In the genomic region with DNA sequence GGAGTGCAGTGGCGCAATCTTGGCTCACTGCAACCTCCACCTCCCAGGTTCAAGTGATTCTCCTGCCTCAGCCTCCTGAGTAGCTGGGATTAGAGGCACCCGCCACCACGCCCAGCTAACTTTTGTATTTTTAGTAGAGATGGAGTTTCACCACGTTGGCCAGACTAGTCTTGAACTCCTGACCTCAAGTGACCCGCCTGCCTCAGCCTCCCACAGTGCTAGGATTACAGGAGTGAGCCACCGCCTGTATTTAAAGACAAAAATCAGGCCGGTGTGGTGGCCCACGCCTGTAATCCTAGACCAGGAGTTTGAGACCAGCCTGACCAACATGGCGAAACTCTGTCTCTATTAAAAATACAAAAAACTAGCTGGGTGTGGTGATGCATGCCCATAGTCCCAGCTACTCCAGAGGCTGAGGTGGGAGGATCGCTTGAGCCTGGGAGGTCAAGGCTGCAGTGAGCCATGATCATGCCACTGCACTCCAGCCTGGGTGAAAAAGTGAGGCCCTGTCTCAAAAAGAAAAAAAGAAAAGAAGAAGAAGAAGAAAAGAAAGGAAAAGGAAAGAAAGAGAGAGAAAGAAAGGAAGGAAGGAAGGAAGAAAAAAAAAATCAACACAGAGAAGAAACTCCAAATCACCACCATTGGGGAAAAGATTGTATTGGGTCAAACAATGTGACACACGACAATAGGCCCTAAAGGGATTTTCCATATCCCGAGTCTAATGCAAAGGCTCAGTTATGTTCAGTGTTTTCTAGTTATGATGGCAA, we compare ENCODE assay signal across 3 cellular contexts.
A peak's percentile ranks its signal among the peaks of the same experiment; 100 is the strongest.
TF ChIP-seq lines count a peak whose summit lies in the region.
"Not testable (repeated sequence)": the region's sequence is repeated elsewhere in the genome, so short reads cannot be mapped to it uniquely, and the experiment has no call there.

No MANE protein-coding gene starts in this region.

TF ChIP-seq in HEK293, 187 proteins besides CTCF, POLR2A, EP300 and RAD21:
- TF ChIP-seq PRDM1 (tag by site-specific recombination; IDR thresholded peaks at IDR 0.05), result peak; percentile 40; the same call in 1 of the 2 replicates
- peak; percentile 81 for TF ChIP-seq ZNF366 (tag by site-specific recombination; conservative IDR thresholded peaks at IDR 0.05)
- TF ChIP-seq ZNF394 (tag by site-specific recombination; IDR thresholded peaks at IDR 0.05; ENCODE audit: borderline replicate concordance), result peak; percentile 36; the same call in 1 of the 2 replicates

TF ChIP-seq in K562, 482 proteins besides CTCF, POLR2A, EP300 and RAD21:
- TF ChIP-seq, protein P1, sequence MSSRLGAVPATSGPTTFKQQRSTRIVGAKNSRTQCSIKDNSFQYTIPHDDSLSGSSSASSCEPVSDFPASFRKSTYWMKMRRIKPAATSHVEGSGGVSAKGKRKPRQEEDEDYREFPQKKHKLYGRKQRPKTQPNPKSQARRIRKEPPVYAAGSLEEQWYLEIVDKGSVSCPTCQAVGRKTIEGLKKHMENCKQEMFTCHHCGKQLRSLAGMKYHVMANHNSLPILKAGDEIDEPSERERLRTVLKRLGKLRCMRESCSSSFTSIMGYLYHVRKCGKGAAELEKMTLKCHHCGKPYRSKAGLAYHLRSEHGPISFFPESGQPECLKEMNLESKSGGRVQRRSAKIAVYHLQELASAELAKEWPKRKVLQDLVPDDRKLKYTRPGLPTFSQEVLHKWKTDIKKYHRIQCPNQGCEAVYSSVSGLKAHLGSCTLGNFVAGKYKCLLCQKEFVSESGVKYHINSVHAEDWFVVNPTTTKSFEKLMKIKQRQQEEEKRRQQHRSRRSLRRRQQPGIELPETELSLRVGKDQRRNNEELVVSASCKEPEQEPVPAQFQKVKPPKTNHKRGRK (tag; IDR thresholded peaks at IDR 0.05), result peak; percentile 97
- TF ChIP-seq KDM1A (IDR thresholded peaks at IDR 0.05) (peak; percentile 37 to 49; a peak in 3 of 4 replicates), NR2C1 (tag; IDR thresholded peaks at IDR 0.05) (0 out of 2 replicates have a peak, but pooled peaks have one; percentile 26), ARNT (IDR thresholded peaks at IDR 0.05) (0 out of 4 replicates have a peak, but pooled peaks have one; percentile 37 to 43), BCOR (IDR thresholded peaks at IDR 0.05) (0 out of 2 replicates have a peak, but pooled peaks have one; percentile 17), CBFA2T3 (IDR thresholded peaks at IDR 0.05) (peak; percentile 52), ARID2 (IDR thresholded peaks at IDR 0.05) (peak; percentile 47; the same call in 1 of the 2 replicates), ZC3H8 (IDR thresholded peaks at IDR 0.05) (peak; percentile 66; the same call in 1 of the 2 replicates), LARP7 (IDR thresholded peaks at IDR 0.05) (peak; percentile 72; the same call in 1 of the 2 replicates), PHB2 (IDR thresholded peaks at IDR 0.05; ENCODE audit: low read depth) (0 out of 2 replicates have a peak, but pooled peaks have one; percentile 48), EGR1 (conservative IDR thresholded peaks at IDR 0.05) (0 out of 2 replicates have a peak, but pooled peaks have one; percentile 3), HLTF (IDR thresholded peaks at IDR 0.05) (0 out of 2 replicates have a peak, but pooled peaks have one; percentile 44), OTX1 (CRISPR knock-in tag; IDR thresholded peaks at IDR 0.05) (0 out of 2 replicates have a peak, but pooled peaks have one; percentile 17)
- not testable (repeated sequence) for TF ChIP-seq NR2C1 (IDR thresholded peaks at IDR 0.05)
- TF ChIP-seq, protein P2, sequence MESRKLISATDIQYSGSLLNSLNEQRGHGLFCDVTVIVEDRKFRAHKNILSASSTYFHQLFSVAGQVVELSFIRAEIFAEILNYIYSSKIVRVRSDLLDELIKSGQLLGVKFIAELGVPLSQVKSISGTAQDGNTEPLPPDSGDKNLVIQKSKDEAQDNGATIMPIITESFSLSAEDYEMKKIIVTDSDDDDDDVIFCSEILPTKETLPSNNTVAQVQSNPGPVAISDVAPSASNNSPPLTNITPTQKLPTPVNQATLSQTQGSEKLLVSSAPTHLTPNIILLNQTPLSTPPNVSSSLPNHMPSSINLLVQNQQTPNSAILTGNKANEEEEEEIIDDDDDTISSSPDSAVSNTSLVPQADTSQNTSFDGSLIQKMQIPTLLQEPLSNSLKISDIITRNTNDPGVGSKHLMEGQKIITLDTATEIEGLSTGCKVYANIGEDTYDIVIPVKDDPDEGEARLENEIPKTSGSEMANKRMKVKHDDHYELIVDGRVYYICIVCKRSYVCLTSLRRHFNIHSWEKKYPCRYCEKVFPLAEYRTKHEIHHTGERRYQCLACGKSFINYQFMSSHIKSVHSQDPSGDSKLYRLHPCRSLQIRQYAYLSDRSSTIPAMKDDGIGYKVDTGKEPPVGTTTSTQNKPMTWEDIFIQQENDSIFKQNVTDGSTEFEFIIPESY (CRISPR knock-in tag; IDR thresholded peaks at IDR 0.05), result 0 out of 2 replicates have a peak, but pooled peaks have one; percentile 19
- TF ChIP-seq, protein P3, sequence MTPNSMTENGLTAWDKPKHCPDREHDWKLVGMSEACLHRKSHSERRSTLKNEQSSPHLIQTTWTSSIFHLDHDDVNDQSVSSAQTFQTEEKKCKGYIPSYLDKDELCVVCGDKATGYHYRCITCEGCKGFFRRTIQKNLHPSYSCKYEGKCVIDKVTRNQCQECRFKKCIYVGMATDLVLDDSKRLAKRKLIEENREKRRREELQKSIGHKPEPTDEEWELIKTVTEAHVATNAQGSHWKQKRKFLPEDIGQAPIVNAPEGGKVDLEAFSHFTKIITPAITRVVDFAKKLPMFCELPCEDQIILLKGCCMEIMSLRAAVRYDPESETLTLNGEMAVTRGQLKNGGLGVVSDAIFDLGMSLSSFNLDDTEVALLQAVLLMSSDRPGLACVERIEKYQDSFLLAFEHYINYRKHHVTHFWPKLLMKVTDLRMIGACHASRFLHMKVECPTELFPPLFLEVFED (CRISPR knock-in tag; conservative IDR thresholded peaks at IDR 0.05), result 0 out of 2 replicates have a peak, but pooled peaks have one; percentile 50
- TF ChIP-seq, protein P4, sequence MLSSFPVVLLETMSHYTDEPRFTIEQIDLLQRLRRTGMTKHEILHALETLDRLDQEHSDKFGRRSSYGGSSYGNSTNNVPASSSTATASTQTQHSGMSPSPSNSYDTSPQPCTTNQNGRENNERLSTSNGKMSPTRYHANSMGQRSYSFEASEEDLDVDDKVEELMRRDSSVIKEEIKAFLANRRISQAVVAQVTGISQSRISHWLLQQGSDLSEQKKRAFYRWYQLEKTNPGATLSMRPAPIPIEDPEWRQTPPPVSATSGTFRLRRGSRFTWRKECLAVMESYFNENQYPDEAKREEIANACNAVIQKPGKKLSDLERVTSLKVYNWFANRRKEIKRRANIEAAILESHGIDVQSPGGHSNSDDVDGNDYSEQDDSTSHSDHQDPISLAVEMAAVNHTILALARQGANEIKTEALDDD (IDR thresholded peaks at IDR 0.05), result peak; percentile 75
- TF ChIP-seq, protein P5, sequence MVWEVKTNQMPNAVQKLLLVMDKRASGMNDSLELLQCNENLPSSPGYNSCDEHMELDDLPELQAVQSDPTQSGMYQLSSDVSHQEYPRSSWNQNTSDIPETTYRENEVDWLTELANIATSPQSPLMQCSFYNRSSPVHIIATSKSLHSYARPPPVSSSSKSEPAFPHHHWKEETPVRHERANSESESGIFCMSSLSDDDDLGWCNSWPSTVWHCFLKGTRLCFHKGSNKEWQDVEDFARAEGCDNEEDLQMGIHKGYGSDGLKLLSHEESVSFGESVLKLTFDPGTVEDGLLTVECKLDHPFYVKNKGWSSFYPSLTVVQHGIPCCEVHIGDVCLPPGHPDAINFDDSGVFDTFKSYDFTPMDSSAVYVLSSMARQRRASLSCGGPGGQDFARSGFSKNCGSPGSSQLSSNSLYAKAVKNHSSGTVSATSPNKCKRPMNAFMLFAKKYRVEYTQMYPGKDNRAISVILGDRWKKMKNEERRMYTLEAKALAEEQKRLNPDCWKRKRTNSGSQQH (CRISPR knock-in tag; IDR thresholded peaks at IDR 0.05), result 0 out of 2 replicates have a peak, but pooled peaks have one; percentile 42
TF ChIP-seq in K562: peak in this region for 17; not testable (repeated sequence) for 465.

TF ChIP-seq in HepG2, 621 proteins besides CTCF, POLR2A, EP300 and RAD21:
- TF ChIP-seq, protein P6, sequence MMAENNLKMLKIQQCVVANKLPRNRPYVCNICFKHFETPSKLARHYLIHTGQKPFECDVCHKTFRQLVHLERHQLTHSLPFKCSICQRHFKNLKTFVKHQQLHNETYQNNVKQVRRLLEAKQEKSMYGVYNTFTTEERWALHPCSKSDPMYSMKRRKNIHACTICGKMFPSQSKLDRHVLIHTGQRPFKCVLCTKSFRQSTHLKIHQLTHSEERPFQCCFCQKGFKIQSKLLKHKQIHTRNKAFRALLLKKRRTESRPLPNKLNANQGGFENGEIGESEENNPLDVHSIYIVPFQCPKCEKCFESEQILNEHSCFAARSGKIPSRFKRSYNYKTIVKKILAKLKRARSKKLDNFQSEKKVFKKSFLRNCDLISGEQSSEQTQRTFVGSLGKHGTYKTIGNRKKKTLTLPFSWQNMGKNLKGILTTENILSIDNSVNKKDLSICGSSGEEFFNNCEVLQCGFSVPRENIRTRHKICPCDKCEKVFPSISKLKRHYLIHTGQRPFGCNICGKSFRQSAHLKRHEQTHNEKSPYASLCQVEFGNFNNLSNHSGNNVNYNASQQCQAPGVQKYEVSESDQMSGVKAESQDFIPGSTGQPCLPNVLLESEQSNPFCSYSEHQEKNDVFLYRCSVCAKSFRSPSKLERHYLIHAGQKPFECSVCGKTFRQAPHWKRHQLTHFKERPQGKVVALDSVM (CRISPR knock-in tag; IDR thresholded peaks at IDR 0.05), result 0 out of 2 replicates have a peak, but pooled peaks have one; percentile 19
